ENCODE assay signal across 8 cellular contexts in the genomic region with DNA sequence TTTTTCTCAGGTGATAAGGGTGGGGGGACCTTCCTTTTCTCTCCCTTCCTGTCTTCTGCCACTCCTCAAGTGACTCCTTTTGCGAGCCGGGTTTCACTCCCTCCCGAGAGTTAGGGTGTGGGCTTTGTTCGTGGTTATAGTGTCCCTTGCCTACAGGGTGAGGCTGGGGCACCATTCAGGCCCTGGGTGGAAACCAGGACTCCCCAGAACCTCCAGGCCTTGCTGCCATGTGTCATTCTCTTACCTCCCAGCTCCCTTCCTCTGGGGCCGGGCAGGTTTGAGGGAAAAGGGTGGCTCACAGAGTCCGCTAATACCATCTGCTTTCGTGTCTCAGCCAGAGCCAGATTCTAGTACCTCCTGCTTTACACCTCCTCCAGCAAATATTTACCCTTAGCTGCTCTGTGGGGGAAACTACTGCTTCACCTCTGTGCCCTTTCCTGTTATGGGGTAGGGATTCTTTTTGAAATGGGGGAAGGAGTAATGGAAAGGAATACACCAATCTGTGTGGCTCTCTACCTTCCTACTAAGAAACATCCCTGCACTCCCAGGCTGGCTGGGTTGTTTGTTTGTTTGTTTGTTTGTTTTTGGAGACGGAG. TPM values are rescaled to one million over a fixed set of nuclear protein-coding genes. Genes with fewer than 3 reads are reported as not detected.
A peak's percentile ranks its signal among the peaks of the same experiment; 100 is the strongest.
DNase-seq lines count a peak whose midpoint lies in the region; ATAC-seq and TF ChIP-seq lines count a peak whose summit lies in the region.

No MANE protein-coding gene starts in this region.

- peak; percentile 41 for DNase-seq in H7
- no peak for DNase-seq in T-cell
- DNase-seq in fibroblast of the aortic adventitia (ENCODE audit: low read depth), result no peak
- no peak for DNase-seq in gastrocnemius medialis
- no peak for DNase-seq in NCI-H2107 treated with DMSO at 0.1 percent for 48 hours (lab: John Stamatoyannopoulos, UW; ENCODE audit: unreplicated experiment)
- no peak for DNase-seq in midbrain (lab: John Stamatoyannopoulos, UW)
- DNase-seq in NCI-H748 treated with DMSO at 0.1 percent for 48 hours (lab: John Stamatoyannopoulos, UW), result no peak

- POLR2A ChIA-PET in T-cell (lab: Charles Lee), result no interaction called here

- H3K4me3 Mint-ChIP-seq in T-cell, result peak overlapping the region; percentile 88 to 98 (median 91)

- H3K9me3 Mint-ChIP-seq in T-cell, result no peaks in the 10 kb centered on the region

- ATAC-seq in T-cell (replicated peaks in 1 of 4), result no peak
- ATAC-seq in gastrocnemius medialis, result no peak
- no peak for ATAC-seq in activated CD4-positive, CD25-positive, alpha-beta regulatory T cell treated with anti-CD3 and anti-CD28 coated beads, Interleukin-2, amount 50 U/mL, for 24 hours

- no peak for TF ChIP-seq POLR2A in gastrocnemius medialis (IDR thresholded peaks at IDR 0.05)

- in situ Hi-C loops in gastrocnemius medialis (cut with MboI; ENCODE audit: low sequenced_read_pairs in 4 of 4), result loop anchor here in 1 of 4 donors (25.0 kb wide), 1 partner anchor 1162 kb away; no protein-coding TSS in a partner anchor

- peak overlapping the region; percentile 98 to 100 (median 99) for H3K27ac ChIP-seq in gastrocnemius medialis

- H3K9me3 ChIP-seq in gastrocnemius medialis, result no peaks in the 10 kb centered on the region

- H3K36me3 ChIP-seq in H7 (replicated peaks; ENCODE audit: control insufficient read depth, insufficient read depth, low read length) (no peaks in the 10 kb centered on the region), gastrocnemius medialis (no peaks in the 10 kb centered on the region)

- H3K4me1 ChIP-seq in gastrocnemius medialis, result peaks cover 63 to 69% of the 10 kb centered on the region in 2 donors

- H3K27me3 ChIP-seq in H7 (ENCODE audit: control insufficient read depth, insufficient read depth, low read length), result no peaks in the 10 kb centered on the region
- H3K27me3 ChIP-seq in gastrocnemius medialis, result no peaks in the 10 kb centered on the region

- H3K36me3 Mint-ChIP-seq in T-cell, result peaks cover 11% of the 10 kb centered on the region

- H3K27ac Mint-ChIP-seq in T-cell, result peak overlapping the region in 1 of 2 donors; percentile 74

- peaks cover 12 to 31% of the 10 kb centered on the region in 2 donors for H3K27me3 Mint-ChIP-seq in T-cell

- intact Hi-C loops in gastrocnemius medialis (cut with DNase I; ENCODE audit: low total_unique reads), result loop anchor here (10.0 kb wide), 1 partner anchor 755 kb away; a partner anchor contains a TSS

- CTCF ChIA-PET in T-cell (lab: Charles Lee), result interaction anchor here in 1 of 2 donors (0.7 kb wide), 1 partner anchor 132 kb away, joined by 3 read pairs; no protein-coding TSS in a partner anchor

- peaks cover 57 to 70% (median 58%) of the 10 kb centered on the region in 3 donors for H3K4me1 Mint-ChIP-seq in T-cell

- TF ChIP-seq CTCF in fibroblast of the aortic adventitia (IDR thresholded peaks at IDR 0.05; ENCODE audit: insufficient read depth, low read length) (no peak), gastrocnemius medialis (IDR thresholded peaks at IDR 0.05 in 4 of 5, conservative IDR thresholded peaks at IDR 0.05 in 1 of 5) (no peak)

- peak overlapping the region; percentile 96 for H3K4me3 ChIP-seq in H7 (ENCODE audit: insufficient read depth, low read depth, low read length)
- H3K4me3 ChIP-seq in fibroblast of the aortic adventitia (ENCODE audit: low read depth, low read length), result peak overlapping the region; percentile 95
- H3K4me3 ChIP-seq in gastrocnemius medialis, result peak overlapping the region; percentile 90 to 100 (median 100)

RNA-seq across cellular contexts. Expression of a gene that starts 2.8 kb away (rescaled TPM):
- 163 and 226 TPM in 2 replicates for total RNA-seq in H7 (2014; rRNA removed; shearing (Covaris generic))
- total RNA-seq in T-cell (100 to 1,000 TPM in 4 of 5 donors, 10 to 100 TPM in 1; 100.0 to 201 (median 175) TPM), fibroblast of the aortic adventitia (ENCODE audit: low replicate concordance) (20.1 and 280 TPM in 2 replicates), gastrocnemius medialis (10 to 100 TPM; 32.0 to 85.3 (median 63.9) TPM)

RNA-seq across cellular contexts. Expression of a gene that starts 31.3 kb away (rescaled TPM):
- 408 and 422 TPM in 2 replicates for total RNA-seq in H7 (2014; rRNA removed; shearing (Covaris generic))
- 100 to 1,000 TPM; 317 to 352 (median 319) TPM for total RNA-seq in T-cell
- 268 and 491 TPM in 2 replicates for total RNA-seq in fibroblast of the aortic adventitia (ENCODE audit: low replicate concordance)
- 100 to 1,000 TPM; 619 to 975 (median 681) TPM for total RNA-seq in gastrocnemius medialis

RNA-seq across cellular contexts. Expression of a gene that starts 32.5 kb away (rescaled TPM):
- total RNA-seq in H7 (2014; rRNA removed; shearing (Covaris generic)), result 8.2 and 13.7 TPM in 2 replicates
- 100 to 1,000 TPM; 243 to 417 (median 329) TPM for total RNA-seq in T-cell
- 0.57 TPM in 1 of 2 replicates, not detected in the other for total RNA-seq in fibroblast of the aortic adventitia (ENCODE audit: low replicate concordance)
- total RNA-seq in gastrocnemius medialis, result under 1 TPM in 3 of 4 donors, not detected in 1; 0.31 to 0.97 (median 0.78) TPM

Comparison
In these comparisons a context has a peak if more than half of its experiments do, and no peak if none do; other contexts are left out.
1. RNA of a gene that starts 32.5 kb away (total RNA-seq): 243 to 417 TPM in T-cell; 8.2 to 13.7 TPM in H7, 0.31 to 0.97 TPM in gastrocnemius medialis and 0.57 TPM in fibroblast of the aortic adventitia; every median in the first group is over 10 times any median in the second.
2. Peak in every context shown above with its lines, with median percentiles within 50 percentile points of each other: H3K4me3 ChIP-seq.